In genomic region chr5:91955610-91956009, GRCh38 we compare ENCODE assay signal across 25 cellular contexts.
A peak's percentile ranks its signal among the peaks of the same experiment; 100 is the strongest.
DNase-seq lines count a peak whose midpoint lies in the region; ATAC-seq and TF ChIP-seq lines count a peak whose summit lies in the region.
"Had no signal": no experiment of that assay in that cellular context is flagged by ENCODE, and none has a peak within 500 bp of the region (broad histone marks: within the 10 kb centered on the region; RNA-seq: fewer than 3 reads in every experiment).

No MANE protein-coding gene starts in this region.

- H3K9me3 Mint-ChIP-seq in progenitor cell of endocrine pancreas (ENCODE audit: low read depth) = no peaks in the 10 kb centered on the region
- H3K9me3 Mint-ChIP-seq: activated B cell treated with CpG ODN at 0.5 μM for 24 hours; activated CD8-positive, alpha-beta T cell treated with anti-CD3 and anti-CD28 coated beads for 36 hours; central memory CD8-positive, alpha-beta T cell had no signal

- peaks cover 7% of the 10 kb centered on the region for H3K4me1 Mint-ChIP-seq in progenitor cell of endocrine pancreas (ENCODE audit: low read depth)
- H3K4me1 Mint-ChIP-seq: activated B cell treated with CpG ODN at 0.5 μM for 24 hours; central memory CD8-positive, alpha-beta T cell had no signal

- no peak overlapping the region for H3K4me3 Mint-ChIP-seq in progenitor cell of endocrine pancreas (ENCODE audit: low read depth)
- H3K4me3 Mint-ChIP-seq: activated B cell treated with CpG ODN at 0.5 μM for 24 hours; activated CD8-positive, alpha-beta T cell treated with anti-CD3 and anti-CD28 coated beads for 36 hours; central memory CD8-positive, alpha-beta T cell had no signal

- intact Hi-C loops in right cardiac atrium (cut with DNase I) = no loop called here
- intact Hi-C loops in vagina (cut with DNase I) = no loop called here

- 6% methylated on average over 2 of the region's 2 CpGs for WGBS in right cardiac atrium

- TF ChIP-seq CTCF in vagina (IDR thresholded peaks at IDR 0.05) (no peak), progenitor cell of endocrine pancreas (IDR thresholded peaks at IDR 0.05; ENCODE audit: unreplicated experiment) (no peak)

- no peak overlapping the region for H3K4me3 ChIP-seq in right cardiac atrium (ENCODE audit: low read length)
- H3K4me3 ChIP-seq in vagina = no peak overlapping the region
- H3K4me3 ChIP-seq: dorsolateral prefrontal cortex, ovary, skin epidermis, tibial nerve had no signal

- H3K27ac ChIP-seq in right cardiac atrium (ENCODE audit: low read length) (no peak overlapping the region), vagina (no peak overlapping the region)
- H3K27ac ChIP-seq: dorsolateral prefrontal cortex, ovary, skin epidermis, tibial nerve had no signal

- peak; percentile 87 to 89 for ATAC-seq in right cardiac atrium
- no peak for ATAC-seq in HG03097 (IDR thresholded peaks at IDR 0.05; ENCODE audit: low FRiP score, unreplicated experiment)
- ATAC-seq: activated CD8-positive, alpha-beta T cell treated with anti-CD3 and anti-CD28 coated beads for 36 hours; PC-3; stimulated activated naive CD8-positive, alpha-beta T cell treated with anti-CD3 and anti-CD28 coated beads, Interleukin-15, Interleukin-2, amounts not matched to agents 100 U/mL and 50 U/mL, for 24 hours had no signal

- no peak for TF ChIP-seq POLR2A in vagina (IDR thresholded peaks at IDR 0.05)

- no peaks in the 10 kb centered on the region for H3K36me3 ChIP-seq in vagina
- H3K36me3 ChIP-seq: ovary, tibial nerve had no signal

- H3K27ac Mint-ChIP-seq in progenitor cell of endocrine pancreas = no peak overlapping the region
- H3K27ac Mint-ChIP-seq: activated B cell treated with CpG ODN at 0.5 μM for 24 hours; activated CD8-positive, alpha-beta T cell treated with anti-CD3 and anti-CD28 coated beads for 36 hours had no signal

- H3K9me3 ChIP-seq in right cardiac atrium (ENCODE audit: control insufficient read depth, low read length) (no peaks in the 10 kb centered on the region), vagina (no peaks in the 10 kb centered on the region)
- H3K9me3 ChIP-seq: ovary, tibial nerve had no signal

- H3K4me1 ChIP-seq in right cardiac atrium (ENCODE audit: control insufficient read depth, insufficient read depth, low read length) (no peaks in the 10 kb centered on the region), vagina (no peaks in the 10 kb centered on the region)
- H3K4me1 ChIP-seq: tibial nerve had no signal

- no peaks in the 10 kb centered on the region for H3K27me3 Mint-ChIP-seq in progenitor cell of endocrine pancreas
- H3K27me3 Mint-ChIP-seq: activated B cell treated with CpG ODN at 0.5 μM for 24 hours; activated CD8-positive, alpha-beta T cell treated with anti-CD3 and anti-CD28 coated beads for 36 hours; central memory CD8-positive, alpha-beta T cell had no signal

- H3K36me3 Mint-ChIP-seq in progenitor cell of endocrine pancreas (ENCODE audit: insufficient read depth) = no peaks in the 10 kb centered on the region

- H3K27me3 ChIP-seq in right cardiac atrium (ENCODE audit: control insufficient read depth, insufficient read depth) (no peaks in the 10 kb centered on the region), vagina (no peaks in the 10 kb centered on the region)
- H3K27me3 ChIP-seq: dorsolateral prefrontal cortex, ovary, tibial nerve had no signal

- peak; percentile 65 for DNase-seq in NCI-H82 (lab: John Stamatoyannopoulos, UW)
- DNase-seq in NCI-H82 treated with DMSO at 0.1 percent for 48 hours (lab: John Stamatoyannopoulos, UW; ENCODE audit: unreplicated experiment) = no peak
- peak; percentile 58 for DNase-seq in astrocyte of the hippocampus (ENCODE audit: low read depth, low spot score)
- peak; percentile 60 to 83 (median 78) for DNase-seq in right cardiac atrium
- DNase-seq in vagina (ENCODE audit: extremely low spot score in 2 of 2) = no peak
- no peak for DNase-seq in progenitor cell of endocrine pancreas (ENCODE audit: low spot score, unreplicated experiment)
- no peak for DNase-seq in AG08395 (ENCODE audit: low spot score)
- DNase-seq: 8988T; activated B cell treated with CpG ODN at 0.5 μM for 24 hours; activated CD8-positive, alpha-beta T cell treated with anti-CD3 and anti-CD28 coated beads for 36 hours; activated naive CD4-positive, alpha-beta T cell; activated T-cell treated with anti-CD3 and anti-CD28 coated beads, Interleukin-2, amount 50 U/mL, for 1 hour; C1 segment of cervical spinal cord; dorsolateral prefrontal cortex; GDM1; hippocampal formation; NCI-H1417; ovary; PC-3; stimulated activated CD4-positive, alpha-beta T cell treated with anti-CD3 and anti-CD28 coated beads, Interleukin-2, amount 100 ng/mL, for 24 hours; stimulated activated naive CD8-positive, alpha-beta T cell treated with anti-CD3 and anti-CD28 coated beads, Interleukin-15, Interleukin-2, amounts not matched to agents 100 U/mL and 50 U/mL, for 24 hours had no signal

Comparison
In these comparisons a context has a peak if more than half of its experiments do, and no peak if none do; other contexts are left out.
1. DNase-seq: peak in NCI-H82 (single experiment), astrocyte of the hippocampus (single experiment) and right cardiac atrium (3 of 3); none in NCI-H82 treated with DMSO at 0.1 percent for 48 hours (single experiment), vagina (0 of 2), progenitor cell of endocrine pancreas (single experiment) and AG08395 (single experiment).